In the genomic region with DNA sequence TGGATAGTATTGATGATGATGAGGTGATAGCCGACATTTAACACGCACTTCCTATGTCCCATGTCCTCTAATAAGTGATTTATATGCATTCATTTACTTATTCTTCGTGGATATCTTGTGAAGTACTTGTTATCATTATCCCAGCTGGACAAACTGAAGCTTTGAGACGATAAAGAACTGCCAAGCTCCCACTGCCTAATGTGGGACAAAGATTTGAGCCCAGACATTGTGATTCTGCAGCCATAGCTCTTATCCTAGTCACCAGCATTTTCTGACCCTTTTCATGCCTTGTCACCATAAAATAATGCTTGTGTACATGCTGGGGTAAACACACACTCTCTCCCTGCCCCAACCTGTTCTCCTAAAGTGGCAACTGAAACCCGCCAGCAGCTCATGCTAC, we compare ENCODE assay signal across 22 cellular contexts.
"Had no signal": no experiment of that assay in that cellular context is flagged by ENCODE, and none has a peak within 500 bp of the region (broad histone marks: within the 10 kb centered on the region; RNA-seq: fewer than 3 reads in every experiment).

No MANE protein-coding gene starts in this region.

- H2AFZ ChIP-seq: hepatocyte had no signal

- H3K4me1 Mint-ChIP-seq: natural killer cell had no signal

- H3K27me3 ChIP-seq: foreskin keratinocyte, hepatocyte, sigmoid colon, testis, tibial nerve had no signal

- H3K4me3 ChIP-seq: hepatocyte, left ventricle myocardium inferior, lower lobe of right lung, sigmoid colon, skin epidermis, testis, tibial nerve had no signal

- H3K27ac Mint-ChIP-seq: dendritic cell treated with granulocyte-macrophage colony-stimulating factor and Interleukin-4, amounts not matched to agents 40 ng/mL and 50 ng/mL, for 4 days; effector memory CD8-positive, alpha-beta T cell; memory B cell; mesothelial cell of epicardium; natural killer cell; stimulated activated naive B cell treated with anti-CD40 and anti-IgM and Interleukin-4, amounts not matched to agents 10 μg/mL and 1 μg/mL and 100 μg/mL, for 72 hours; stimulated activated naive CD8-positive, alpha-beta T cell treated with anti-CD3 and anti-CD28 coated beads, Interleukin-15, amount 100 ng/mL, for 72 hours had no signal

- H3K4me2 ChIP-seq: hepatocyte had no signal

- H3K9me3 Mint-ChIP-seq: dendritic cell treated with granulocyte-macrophage colony-stimulating factor and Interleukin-4, amounts not matched to agents 40 ng/mL and 50 ng/mL, for 4 days; effector memory CD8-positive, alpha-beta T cell; memory B cell; mesothelial cell of epicardium; natural killer cell; neural crest cell; stimulated activated naive B cell treated with anti-CD40 and anti-IgM and Interleukin-4, amounts not matched to agents 10 μg/mL and 1 μg/mL and 100 μg/mL, for 72 hours; stimulated activated naive CD8-positive, alpha-beta T cell treated with anti-CD3 and anti-CD28 coated beads, Interleukin-15, amount 100 ng/mL, for 72 hours had no signal

- H3K36me3 Mint-ChIP-seq: natural killer cell had no signal

- H3K4me3 Mint-ChIP-seq: dendritic cell treated with granulocyte-macrophage colony-stimulating factor and Interleukin-4, amounts not matched to agents 40 ng/mL and 50 ng/mL, for 4 days; effector memory CD8-positive, alpha-beta T cell; memory B cell; mesothelial cell of epicardium; natural killer cell; neural crest cell; stimulated activated naive B cell treated with anti-CD40 and anti-IgM and Interleukin-4, amounts not matched to agents 10 μg/mL and 1 μg/mL and 100 μg/mL, for 72 hours; stimulated activated naive CD8-positive, alpha-beta T cell treated with anti-CD3 and anti-CD28 coated beads, Interleukin-15, amount 100 ng/mL, for 72 hours had no signal

- H3K27me3 Mint-ChIP-seq: dendritic cell treated with granulocyte-macrophage colony-stimulating factor and Interleukin-4, amounts not matched to agents 40 ng/mL and 50 ng/mL, for 4 days; effector memory CD8-positive, alpha-beta T cell; memory B cell; stimulated activated naive B cell treated with anti-CD40 and anti-IgM and Interleukin-4, amounts not matched to agents 10 μg/mL and 1 μg/mL and 100 μg/mL, for 72 hours; stimulated activated naive CD8-positive, alpha-beta T cell treated with anti-CD3 and anti-CD28 coated beads, Interleukin-15, amount 100 ng/mL, for 72 hours had no signal

- H3K27ac ChIP-seq: foreskin keratinocyte, hepatocyte, left ventricle myocardium inferior, lower lobe of right lung, sigmoid colon, skin epidermis, testis, tibial nerve had no signal

- H3K4me1 ChIP-seq: foreskin keratinocyte, lower lobe of right lung, testis had no signal

- ATAC-seq: effector memory CD8-positive, alpha-beta T cell; foreskin keratinocyte; left cardiac atrium; lower lobe of right lung; natural killer cell; stimulated activated naive B cell treated with anti-CD40 and anti-IgM and Interleukin-4, amounts not matched to agents 10 μg/mL and 1 μg/mL and 100 μg/mL, for 72 hours; stimulated activated naive CD8-positive, alpha-beta T cell treated with anti-CD3 and anti-CD28 coated beads, Interleukin-15, amount 100 ng/mL, for 72 hours had no signal

- H3K9me3 ChIP-seq: left ventricle myocardium inferior, lower lobe of right lung, sigmoid colon, testis, tibial nerve had no signal

- DNase-seq: effector memory CD8-positive, alpha-beta T cell; foreskin keratinocyte; head of caudate nucleus; kidney; left cardiac atrium; left ventricle myocardium inferior; lower lobe of right lung; natural killer cell; posterior cingulate gyrus; sigmoid colon; stimulated activated CD4-positive, alpha-beta T cell treated with anti-CD3 and anti-CD28 coated beads, Interleukin-2, amount 100 ng/mL, for 24 hours; stimulated activated CD4-positive, alpha-beta T cell treated with anti-CD3 and anti-CD28 coated beads, Interleukin-4, amount 100 ng/mL, for 4 hours; stimulated activated naive B cell treated with anti-CD40 and anti-IgM and Interleukin-4, amounts not matched to agents 10 μg/mL and 1 μg/mL and 100 μg/mL, for 72 hours; stimulated activated naive CD8-positive, alpha-beta T cell treated with anti-CD3 and anti-CD28 coated beads, Interleukin-15, amount 100 ng/mL, for 72 hours; testis had no signal

- FAIRE-seq: kidney had no signal
